ENCODE assay signal across 8 cellular contexts in genomic region chr18:57630002-57630758, GRCh38. TPM values are rescaled to one million over a fixed set of nuclear protein-coding genes. Genes with fewer than 3 reads are reported as not detected.
DNase-seq lines count a peak whose midpoint lies in the region; ATAC-seq lines count a peak whose summit lies in the region.

No MANE protein-coding gene starts in this region.

- H3K9me3 Mint-ChIP-seq in activated CD4-positive, alpha-beta T cell treated with anti-CD3 and anti-CD28 coated beads, Interleukin-2, amount 10 ng/mL, durations not matched to agents 24 days and 14 days: no peaks in the 10 kb centered on the region

- DNase-seq in C1 segment of cervical spinal cord (lab: John Stamatoyannopoulos, UW) (peak; percentile 45 to 95 (median 92)), NCI-H524 treated with DMSO at 0.1 percent for 48 hours (lab: John Stamatoyannopoulos, UW) (peak; percentile 55), cortex of kidney (lab: John Stamatoyannopoulos, UW) (peak; percentile 47), left kidney (ENCODE audit: low read depth, low spot score) (peak; percentile 98)
- DNase-seq in activated CD4-positive, alpha-beta T cell treated with anti-CD3 and anti-CD28 coated beads, Interleukin-2, amount 10 ng/mL, durations not matched to agents 24 days and 14 days: peak; percentile 98
- peak; percentile 95 for DNase-seq in stimulated activated CD4-positive, alpha-beta T cell treated with anti-CD3 and anti-CD28 coated beads, Interleukin-1b, Interleukin-23, amount 100 ng/mL, for 48 hours

- peak overlapping the region; percentile 94 for H3K27ac Mint-ChIP-seq in activated CD4-positive, alpha-beta T cell treated with anti-CD3 and anti-CD28 coated beads, Interleukin-2, amount 10 ng/mL, durations not matched to agents 24 days and 14 days

- intact Hi-C loops in activated CD4-positive, alpha-beta T cell treated with anti-CD3 and anti-CD28 coated beads, Interleukin-2, amount 10 ng/mL, durations not matched to agents 24 days and 14 days (cut with micrococcal nuclease): loop anchor here (1.0 to 10.0 kb wide), 4 partner anchors 9 to 979 kb away; partner anchors contain the start of genes NARS1 and WDR7

- H3K36me3 Mint-ChIP-seq in activated CD4-positive, alpha-beta T cell treated with anti-CD3 and anti-CD28 coated beads, Interleukin-2, amount 10 ng/mL, durations not matched to agents 24 days and 14 days (ENCODE audit: low read depth): peaks cover 5% of the 10 kb centered on the region

- peaks cover 14% of the 10 kb centered on the region for H3K4me1 Mint-ChIP-seq in activated CD4-positive, alpha-beta T cell treated with anti-CD3 and anti-CD28 coated beads, Interleukin-2, amount 10 ng/mL, durations not matched to agents 24 days and 14 days

- H3K4me3 Mint-ChIP-seq in activated CD4-positive, alpha-beta T cell treated with anti-CD3 and anti-CD28 coated beads, Interleukin-2, amount 10 ng/mL, durations not matched to agents 24 days and 14 days: peak overlapping the region; percentile 98

- ATAC-seq in GM19328 (IDR thresholded peaks at IDR 0.05; ENCODE audit: unreplicated experiment) (peak; percentile 87), HG03469 (IDR thresholded peaks at IDR 0.05; ENCODE audit: unreplicated experiment) (peak; percentile 61)

- H3K27me3 Mint-ChIP-seq in activated CD4-positive, alpha-beta T cell treated with anti-CD3 and anti-CD28 coated beads, Interleukin-2, amount 10 ng/mL, durations not matched to agents 24 days and 14 days: no peaks in the 10 kb centered on the region

RNA-seq across cellular contexts. Expression of gene NARS1, which starts 8.5 kb away (rescaled TPM):
- total RNA-seq in activated CD4-positive, alpha-beta T cell treated with anti-CD3 and anti-CD28 coated beads, Interleukin-2, amount 10 ng/mL, durations not matched to agents 24 days and 14 days: 125 and 129 TPM in 2 replicates

RNA-seq across cellular contexts. Expression of gene FECH, which starts 43.7 kb away (rescaled TPM):
- 22.4 and 25.1 TPM in 2 replicates for total RNA-seq in activated CD4-positive, alpha-beta T cell treated with anti-CD3 and anti-CD28 coated beads, Interleukin-2, amount 10 ng/mL, durations not matched to agents 24 days and 14 days

Comparison
In these comparisons a context has a peak if more than half of its experiments do, and no peak if none do; other contexts are left out.
1. Peak in every context shown above with its lines: DNase-seq and ATAC-seq.
2. DNase-seq: peak in every context shown above with its lines; median percentile 98 in activated CD4-positive, alpha-beta T cell treated with anti-CD3 and anti-CD28 coated beads, Interleukin-2, amount 10 ng/mL, durations not matched to agents 24 days and 14 days; 98 in left kidney; 95 in stimulated activated CD4-positive, alpha-beta T cell treated with anti-CD3 and anti-CD28 coated beads, Interleukin-1b, Interleukin-23, amount 100 ng/mL, for 48 hours; 92 in C1 segment of cervical spinal cord; 55 in NCI-H524 treated with DMSO at 0.1 percent for 48 hours; 47 in cortex of kidney.